18 cellular contexts compared by ENCODE assay signal in the genomic region with DNA sequence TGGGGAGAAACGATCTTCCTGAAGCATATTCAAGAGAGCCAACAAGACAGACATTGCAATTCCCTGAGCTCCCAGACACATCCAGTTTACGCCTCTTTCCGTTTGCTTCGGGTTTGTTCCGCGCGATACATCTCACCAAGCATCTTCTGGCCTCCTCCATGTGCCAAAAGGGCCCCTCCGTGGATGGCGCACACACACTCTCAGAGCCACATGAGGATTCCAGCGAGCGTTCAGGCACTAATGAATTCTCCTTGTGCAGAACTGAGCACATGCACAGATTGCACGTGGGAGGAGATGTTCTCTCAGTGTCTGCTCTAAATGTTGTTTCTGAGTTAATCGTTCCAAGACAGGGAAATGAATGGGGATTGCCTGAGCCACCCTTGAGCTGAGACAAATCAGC.
DNase-seq lines count a peak whose midpoint lies in the region; ATAC-seq and TF ChIP-seq lines count a peak whose summit lies in the region.
"Had no signal": no experiment of that assay in that cellular context is flagged by ENCODE, and none has a peak within 500 bp of the region (broad histone marks: within the 10 kb centered on the region; RNA-seq: fewer than 3 reads in every experiment).

No MANE protein-coding gene starts in this region.

- no peaks in the 10 kb centered on the region for H3K4me1 Mint-ChIP-seq in osteocyte (ENCODE audit: unreplicated experiment)
- H3K4me1 Mint-ChIP-seq in nephron progenitor cell = peaks cover 5% of the 10 kb centered on the region
- H3K4me1 Mint-ChIP-seq: CD14-positive monocyte; CD4-positive, alpha-beta memory T cell; GM23338 had no signal

- H3K9me3 ChIP-seq in BE2C = no peaks in the 10 kb centered on the region
- H3K9me3 ChIP-seq: BLaER1 had no signal

- H3K27ac Mint-ChIP-seq in osteocyte (ENCODE audit: unreplicated experiment) (no peak overlapping the region), nephron progenitor cell (no peak overlapping the region)
- H3K27ac Mint-ChIP-seq: CD14-positive monocyte; CD4-positive, alpha-beta memory T cell; GM23338 had no signal

- no peak for ATAC-seq in GM21529 (IDR thresholded peaks at IDR 0.05; ENCODE audit: unreplicated experiment)
- ATAC-seq: GM23338 had no signal

- H3K27me3 ChIP-seq in BE2C = no peaks in the 10 kb centered on the region
- H3K27me3 ChIP-seq: BLaER1 had no signal

- no peaks in the 10 kb centered on the region for H3K36me3 ChIP-seq in BE2C
- H3K36me3 ChIP-seq: BLaER1 had no signal

- TF ChIP-seq CTCF in osteocyte (IDR thresholded peaks at IDR 0.05) (no peak), BE2C (IDR thresholded peaks at IDR 0.05; ENCODE audit: low read depth, low read length) (no peak), nephron progenitor cell (IDR thresholded peaks at IDR 0.05) (no peak)

- no peaks in the 10 kb centered on the region for H3K4me1 ChIP-seq in BE2C

- H3K27me3 Mint-ChIP-seq in osteocyte (ENCODE audit: unreplicated experiment) = no peaks in the 10 kb centered on the region
- peaks cover 6% of the 10 kb centered on the region for H3K27me3 Mint-ChIP-seq in nephron progenitor cell (ENCODE audit: low read depth, poor library complexity)
- H3K27me3 Mint-ChIP-seq: CD4-positive, alpha-beta memory T cell had no signal

- H3K9me3 Mint-ChIP-seq in osteocyte (ENCODE audit: unreplicated experiment) = peaks cover 20% of the 10 kb centered on the region
- no peaks in the 10 kb centered on the region for H3K9me3 Mint-ChIP-seq in nephron progenitor cell

- DNase-seq in anterior cingulate cortex (lab: John Stamatoyannopoulos, UW) = peak in 51 of 58 donors; percentile 1 to 83 (median 35)
- DNase-seq in inferior parietal cortex (ENCODE audit: extremely low spot score) = peak; percentile 64
- DNase-seq in osteocyte (ENCODE audit: extremely low spot score, unreplicated experiment) = peak; percentile 49
- DNase-seq in retina = peak; percentile 5
- no peak for DNase-seq in BE2C
- no peak for DNase-seq in NCI-H510A (lab: John Stamatoyannopoulos, UW)
- DNase-seq in nephron progenitor cell = no peak
- DNase-seq: ACHN; CD4-positive, alpha-beta memory T cell; DMS153; DMS79; GDM1; HCEC 1CT; IMR-90 had no signal

- H3K36me3 Mint-ChIP-seq in osteocyte (ENCODE audit: unreplicated experiment) = no peaks in the 10 kb centered on the region
- H3K36me3 Mint-ChIP-seq in nephron progenitor cell (ENCODE audit: low read depth) = no peaks in the 10 kb centered on the region
- H3K36me3 Mint-ChIP-seq: CD14-positive monocyte; CD4-positive, alpha-beta memory T cell had no signal

- H3K4me3 Mint-ChIP-seq in osteocyte (ENCODE audit: unreplicated experiment) (no peak overlapping the region), nephron progenitor cell (no peak overlapping the region)
- H3K4me3 Mint-ChIP-seq: CD14-positive monocyte; CD4-positive, alpha-beta memory T cell; GM23338 had no signal

- no peak overlapping the region for H3K4me3 ChIP-seq in BE2C (ENCODE audit: low read depth, low read length)
- H3K4me3 ChIP-seq: BLaER1, GM23338 had no signal

Comparison
In these comparisons a context has a peak if more than half of its experiments do, and no peak if none do; other contexts are left out.
1. DNase-seq: peak in anterior cingulate cortex (51 of 58), inferior parietal cortex (single experiment), osteocyte (single experiment) and retina (single experiment); none in BE2C (single experiment), NCI-H510A (single experiment) and nephron progenitor cell (single experiment).